ENCODE assay signal across 8 cellular contexts in the genomic region with DNA sequence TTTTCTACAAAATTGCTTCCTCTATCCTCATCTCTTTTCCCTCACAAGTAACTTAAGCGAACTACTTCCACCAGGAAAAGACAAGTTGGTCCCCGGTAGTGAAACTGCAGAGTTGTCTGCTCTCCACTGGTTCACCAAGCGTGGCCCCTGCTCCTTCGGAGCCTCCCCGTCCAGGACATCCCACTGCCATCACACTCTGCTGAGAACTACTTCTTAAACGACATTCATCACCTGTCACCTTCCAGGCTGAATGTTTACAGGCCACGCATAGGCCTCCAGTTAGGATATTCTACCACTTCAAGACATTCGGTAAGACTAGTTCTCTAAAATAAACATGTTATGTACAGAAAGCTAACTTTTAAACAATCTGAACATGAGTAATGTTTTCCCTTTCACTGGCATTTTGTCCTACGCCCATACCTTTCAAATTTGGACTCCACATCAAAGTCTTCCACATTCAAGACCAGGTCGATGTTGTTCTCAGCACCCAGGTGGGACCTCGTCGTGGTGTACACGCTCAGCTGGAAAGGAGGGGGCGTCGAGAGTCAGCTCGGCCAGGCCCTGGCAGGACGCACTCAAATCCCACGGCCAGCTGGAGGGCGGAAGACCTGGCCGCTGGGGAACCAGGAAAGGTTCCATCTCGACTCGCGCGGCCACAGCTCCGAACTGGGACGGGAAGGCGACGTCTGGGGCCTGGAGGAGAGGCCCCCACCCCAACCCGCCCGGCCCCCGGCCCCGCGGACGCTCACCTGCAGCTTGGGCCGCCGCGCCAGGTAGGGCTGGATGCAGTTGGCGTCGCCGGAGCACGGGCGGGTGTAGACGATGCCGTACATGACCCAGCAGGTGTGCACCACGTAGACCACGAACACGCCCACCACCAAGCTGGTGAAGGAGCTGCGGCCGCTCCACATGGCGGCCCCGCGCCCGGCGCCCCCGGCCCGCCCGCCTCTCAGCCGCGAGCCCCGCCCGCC. TPM values are rescaled to one million over a fixed set of nuclear protein-coding genes. Genes with fewer than 3 reads are reported as not detected.
A peak's percentile ranks its signal among the peaks of the same experiment; 100 is the strongest.
DNase-seq lines count a peak whose midpoint lies in the region; ATAC-seq and TF ChIP-seq lines count a peak whose summit lies in the region.

No MANE protein-coding gene starts in this region.

- H3K27ac Mint-ChIP-seq in T-helper 1 cell treated with Interleukin-12 subunit alpha and Interleukin-12 subunit beta and Interleukin-4 antibody, amounts not matched to agents 30 μg/mL and 1 μg/mL, for 36 hours, result peak overlapping the region; percentile 92
- H3K27ac Mint-ChIP-seq in naive thymus-derived CD8-positive, alpha-beta T cell, result peak overlapping the region; percentile 68 to 92 (median 88)

- DNase-seq in cardiac muscle cell (ENCODE audit: low read depth in 1 of 2, low spot score in 1 of 2), result peak; percentile 17 to 40
- DNase-seq in cardiac septum (ENCODE audit: low spot score), result no peak
- DNase-seq in effector CD8-positive, alpha-beta T cell (lab: John Stamatoyannopoulos, UW), result peak; percentile 24
- DNase-seq in naive thymus-derived CD8-positive, alpha-beta T cell, result peak in 1 of 10 donors; percentile 3
- DNase-seq in kidney glomerular epithelial cell (lab: John Stamatoyannopoulos, UW), result no peak
- DNase-seq in NCI-H2107 treated with DMSO at 0.1 percent for 48 hours (lab: John Stamatoyannopoulos, UW; ENCODE audit: unreplicated experiment), result no peak

- H3K4me3 Mint-ChIP-seq in T-helper 1 cell treated with Interleukin-12 subunit alpha and Interleukin-12 subunit beta and Interleukin-4 antibody, amounts not matched to agents 30 μg/mL and 1 μg/mL, for 36 hours, result peak overlapping the region; percentile 93
- peak overlapping the region; percentile 78 to 94 (median 90) for H3K4me3 Mint-ChIP-seq in naive thymus-derived CD8-positive, alpha-beta T cell

- no peaks in the 10 kb centered on the region for H3K9me3 ChIP-seq in cardiac muscle cell (ENCODE audit: low read depth)

- H3K27ac ChIP-seq in cardiac muscle cell, result peak overlapping the region; percentile 31

- no peaks in the 10 kb centered on the region for H3K9me3 Mint-ChIP-seq in T-helper 1 cell treated with Interleukin-12 subunit alpha and Interleukin-12 subunit beta and Interleukin-4 antibody, amounts not matched to agents 30 μg/mL and 1 μg/mL, for 36 hours
- no peaks in the 10 kb centered on the region for H3K9me3 Mint-ChIP-seq in naive thymus-derived CD8-positive, alpha-beta T cell

- POLR2A ChIA-PET in naive thymus-derived CD8-positive, alpha-beta T cell (lab: Charles Lee), result interaction anchor here (0.6 to 2.3 kb wide), 11 partner anchors 15 to 456 kb away, joined by 3 to 31 read pairs (median 4); partner anchors contain the start of gene TERT

- H3K27me3 Mint-ChIP-seq in T-helper 1 cell treated with Interleukin-12 subunit alpha and Interleukin-12 subunit beta and Interleukin-4 antibody, amounts not matched to agents 30 μg/mL and 1 μg/mL, for 36 hours (ENCODE audit: low read depth), result no peaks in the 10 kb centered on the region
- H3K27me3 Mint-ChIP-seq in naive thymus-derived CD8-positive, alpha-beta T cell, result no peaks in the 10 kb centered on the region

- peaks cover 22% of the 10 kb centered on the region for H3K4me1 Mint-ChIP-seq in T-helper 1 cell treated with Interleukin-12 subunit alpha and Interleukin-12 subunit beta and Interleukin-4 antibody, amounts not matched to agents 30 μg/mL and 1 μg/mL, for 36 hours (ENCODE audit: low read depth)
- peaks cover 18 to 44% (median 37%) of the 10 kb centered on the region in 4 donors for H3K4me1 Mint-ChIP-seq in naive thymus-derived CD8-positive, alpha-beta T cell

- intact Hi-C loops in cardiac septum (cut with DNase I), result loop anchor here (5.0 to 10.0 kb wide), 3 partner anchors 301 to 461 kb away; partner anchors contain the start of gene NDUFS6

- no peaks in the 10 kb centered on the region for H3K27me3 ChIP-seq in cardiac muscle cell

- peak overlapping the region; percentile 71 for H3K4me3 ChIP-seq in cardiac muscle cell

- peaks cover 17% of the 10 kb centered on the region for H3K36me3 ChIP-seq in cardiac muscle cell

- no peak for TF ChIP-seq CTCF in cardiac muscle cell (IDR thresholded peaks at IDR 0.05; ENCODE audit: low read depth, low read length)

- ATAC-seq in HG03108 (IDR thresholded peaks at IDR 0.05; ENCODE audit: unreplicated experiment), result peak; percentile 9
- peak in 1 of 2 donors; percentile 41 for ATAC-seq in naive thymus-derived CD8-positive, alpha-beta T cell

- H3K4me1 ChIP-seq in cardiac muscle cell (ENCODE audit: low read depth), result peaks cover 6% of the 10 kb centered on the region

- peaks cover 25% of the 10 kb centered on the region for H3K36me3 Mint-ChIP-seq in T-helper 1 cell treated with Interleukin-12 subunit alpha and Interleukin-12 subunit beta and Interleukin-4 antibody, amounts not matched to agents 30 μg/mL and 1 μg/mL, for 36 hours (ENCODE audit: low read depth)
- H3K36me3 Mint-ChIP-seq in naive thymus-derived CD8-positive, alpha-beta T cell, result peaks cover 3 to 29% (median 7%) of the 10 kb centered on the region in 3 donors

RNA-seq across cellular contexts. Expression of gene CLPTM1L, which starts 0.7 kb away (rescaled TPM):
- total RNA-seq in cardiac muscle cell (78.4 and 109 TPM in 2 replicates), cardiac septum (42.6 TPM)
- 108 and 154 TPM in 2 replicates for polyA plus RNA-seq in cardiac muscle cell
- total RNA-seq in naive thymus-derived CD8-positive, alpha-beta T cell, result 10 to 100 TPM; 67.2 to 70.1 TPM
- polyA plus RNA-seq in naive thymus-derived CD8-positive, alpha-beta T cell, result 10 to 100 TPM; 24.9 to 66.4 (median 49.7) TPM

RNA-seq across cellular contexts. Expression of gene TERT, which starts 49.3 kb away (rescaled TPM):
- 0.30 TPM in 1 of 2 replicates, not detected in the other for total RNA-seq in cardiac muscle cell
- not detected in 2 replicates for polyA plus RNA-seq in cardiac muscle cell
- total RNA-seq in cardiac septum, result not detected
- under 1 TPM in 1 of 2 experiments, not detected in 1; 0.14 TPM for total RNA-seq in naive thymus-derived CD8-positive, alpha-beta T cell
- polyA plus RNA-seq in naive thymus-derived CD8-positive, alpha-beta T cell, result under 1 TPM in 1 of 3 donors, not detected in 2; 0.12 TPM

Comparison
In these comparisons a context has a peak if more than half of its experiments do, and no peak if none do; other contexts are left out.
1. DNase-seq: peak in cardiac muscle cell (2 of 2) and effector CD8-positive, alpha-beta T cell (single experiment); none in cardiac septum (single experiment), kidney glomerular epithelial cell (single experiment) and NCI-H2107 treated with DMSO at 0.1 percent for 48 hours (single experiment).